Comparison of ENCODE assay signal across 9 cellular contexts in the genomic region with DNA sequence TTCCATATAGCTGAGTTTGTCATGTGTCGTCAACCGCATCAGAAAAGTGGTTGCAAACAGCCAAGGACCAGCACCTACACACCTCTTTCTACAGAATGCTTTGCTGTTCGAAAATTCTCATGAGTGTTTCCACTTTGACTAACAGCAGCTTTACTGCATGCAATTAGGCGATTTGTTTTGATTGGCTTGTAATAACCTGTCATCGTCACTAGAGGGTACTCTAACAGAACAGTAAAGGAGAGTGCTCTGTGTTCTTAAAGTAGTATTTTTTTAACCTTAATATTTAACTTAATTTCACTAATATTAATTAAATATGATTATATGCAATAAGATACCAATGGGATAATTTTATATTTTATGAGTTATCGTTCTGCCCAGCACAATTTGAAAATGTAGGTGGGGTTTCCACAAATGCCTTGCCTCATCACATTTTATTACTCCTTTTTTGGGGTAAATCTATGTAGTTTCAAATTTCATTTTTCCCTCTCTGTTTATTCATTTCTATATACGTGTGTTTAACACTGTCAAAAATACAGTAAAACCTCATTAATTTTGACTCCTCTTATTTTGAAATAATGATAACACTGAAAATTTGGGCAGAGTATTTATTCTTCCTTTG.
A peak's percentile ranks its signal among the peaks of the same experiment; 100 is the strongest.
DNase-seq lines count a peak whose midpoint lies in the region; ATAC-seq and TF ChIP-seq lines count a peak whose summit lies in the region.
"Had no signal": no experiment of that assay in that cellular context is flagged by ENCODE, and none has a peak within 500 bp of the region (broad histone marks: within the 10 kb centered on the region; RNA-seq: fewer than 3 reads in every experiment).

No MANE protein-coding gene starts in this region.

- CTCF ChIA-PET in activated B cell treated with CpG ODN at 0.5 μM for 24 hours (lab: Charles Lee) = interaction anchor here (0.9 to 1.0 kb wide), 2 partner anchors 13 to 38 kb away, joined by 3 to 4 read pairs; no protein-coding TSS in a partner anchor

- peaks cover 1% of the 10 kb centered on the region for H3K27me3 Mint-ChIP-seq in activated B cell treated with CpG ODN at 0.5 μM for 24 hours
- no peaks in the 10 kb centered on the region for H3K27me3 Mint-ChIP-seq in activated CD4-positive, alpha-beta T cell treated with anti-CD3 and anti-CD28 coated beads, Interleukin-2, amount 10 ng/mL, durations not matched to agents 24 days and 14 days

- H3K36me3 ChIP-seq in hepatocyte (replicated peaks; ENCODE audit: insufficient read depth, low read depth) (no peaks in the 10 kb centered on the region), thoracic aorta (no peaks in the 10 kb centered on the region)
- H3K36me3 ChIP-seq: SJSA1 had no signal

- ATAC-seq in GM18858 (IDR thresholded peaks at IDR 0.05; ENCODE audit: unreplicated experiment) = peak; percentile 88
- ATAC-seq in HG02981 (IDR thresholded peaks at IDR 0.05; ENCODE audit: unreplicated experiment) = peak; percentile 86
- no peak for ATAC-seq in activated B cell treated with CpG ODN at 0.5 μM for 24 hours (ENCODE audit: low read depth)
- ATAC-seq in thoracic aorta (ENCODE audit: insufficient number of reproducible peaks, low FRiP score, low read depth) = no peak

- no peaks in the 10 kb centered on the region for H4K20me1 ChIP-seq in hepatocyte (ENCODE audit: insufficient read depth, poor library complexity, severe bottlenecking)

- H3K36me3 Mint-ChIP-seq in activated B cell treated with CpG ODN at 0.5 μM for 24 hours (ENCODE audit: low read depth) = no peaks in the 10 kb centered on the region
- H3K36me3 Mint-ChIP-seq in activated CD4-positive, alpha-beta T cell treated with anti-CD3 and anti-CD28 coated beads, Interleukin-2, amount 10 ng/mL, durations not matched to agents 24 days and 14 days (ENCODE audit: low read depth) = no peaks in the 10 kb centered on the region

- no peaks in the 10 kb centered on the region for H3K4me1 Mint-ChIP-seq in activated B cell treated with CpG ODN at 0.5 μM for 24 hours
- no peaks in the 10 kb centered on the region for H3K4me1 Mint-ChIP-seq in activated CD4-positive, alpha-beta T cell treated with anti-CD3 and anti-CD28 coated beads, Interleukin-2, amount 10 ng/mL, durations not matched to agents 24 days and 14 days

- H3K9me3 ChIP-seq in hepatocyte (ENCODE audit: low read depth) (no peaks in the 10 kb centered on the region), thoracic aorta (no peaks in the 10 kb centered on the region)
- H3K9me3 ChIP-seq: SJSA1 had no signal

- no peak overlapping the region for H3K4me3 ChIP-seq in hepatocyte
- no peak overlapping the region for H3K4me3 ChIP-seq in thoracic aorta
- H3K4me3 ChIP-seq: SJSA1 had no signal

- H3K27ac ChIP-seq in C4-2B = no peak overlapping the region
- H3K27ac ChIP-seq in hepatocyte = no peak overlapping the region
- H3K27ac ChIP-seq in thoracic aorta = no peak overlapping the region
- H3K27ac ChIP-seq: SJSA1 had no signal

- H3K27me3 ChIP-seq in hepatocyte (no peaks in the 10 kb centered on the region), thoracic aorta (replicated peaks; ENCODE audit: insufficient read depth) (no peaks in the 10 kb centered on the region)
- H3K27me3 ChIP-seq: SJSA1 had no signal

- peak overlapping the region; percentile 30 for H3K4me2 ChIP-seq in hepatocyte

- no peaks in the 10 kb centered on the region for H3K9me2 ChIP-seq in hepatocyte (replicated peaks; ENCODE audit: insufficient read depth)

- intact Hi-C loops in activated B cell treated with CpG ODN at 0.5 μM for 24 hours (cut with micrococcal nuclease) = no loop called here
- intact Hi-C loops in activated CD4-positive, alpha-beta T cell treated with anti-CD3 and anti-CD28 coated beads, Interleukin-2, amount 10 ng/mL, durations not matched to agents 24 days and 14 days (cut with micrococcal nuclease) = no loop called here

- no peaks in the 10 kb centered on the region for H3K79me2 ChIP-seq in hepatocyte

- no peak overlapping the region for H3K27ac Mint-ChIP-seq in activated B cell treated with CpG ODN at 0.5 μM for 24 hours
- H3K27ac Mint-ChIP-seq in activated CD4-positive, alpha-beta T cell treated with anti-CD3 and anti-CD28 coated beads, Interleukin-2, amount 10 ng/mL, durations not matched to agents 24 days and 14 days = no peak overlapping the region

- H3K4me1 ChIP-seq in hepatocyte (ENCODE audit: insufficient read depth) (no peaks in the 10 kb centered on the region), thoracic aorta (ENCODE audit: control insufficient read depth in 1 of 2, low read depth in 2 of 2) (no peaks in the 10 kb centered on the region)
- H3K4me1 ChIP-seq: SJSA1 had no signal

- peak; percentile 66 for TF ChIP-seq CTCF in C4-2B (conservative IDR thresholded peaks at IDR 0.05)
- TF ChIP-seq CTCF in activated B cell treated with CpG ODN at 0.5 μM for 24 hours (IDR thresholded peaks at IDR 0.05) = peak; percentile 28
- TF ChIP-seq CTCF in hepatocyte (IDR thresholded peaks at IDR 0.05; ENCODE audit: poor library complexity) = peak; percentile 83
- peak; percentile 57 for TF ChIP-seq CTCF in thoracic aorta (IDR thresholded peaks at IDR 0.05)

- 3% methylated on average over 7 of the region's 7 CpGs for WGBS in hepatocyte (ENCODE audit: low lambda C conversion rate, missing lambda C conversion rate)

- DNase-seq in NCI-H1694 treated with DMSO at 0.1 percent for 48 hours (lab: John Stamatoyannopoulos, UW) = peak; percentile 82
- DNase-seq in activated B cell treated with CpG ODN at 0.5 μM for 24 hours = no peak
- peak; percentile 50 for DNase-seq in hepatocyte (ENCODE audit: low spot score)
- DNase-seq in thoracic aorta (ENCODE audit: low spot score) = no peak
- no peak for DNase-seq in activated CD4-positive, alpha-beta T cell treated with anti-CD3 and anti-CD28 coated beads, Interleukin-2, amount 10 ng/mL, durations not matched to agents 24 days and 14 days

- POLR2A ChIA-PET in activated B cell treated with CpG ODN at 0.5 μM for 24 hours (lab: Charles Lee) = no interaction called here

- peak overlapping the region; percentile 0 for H2AFZ ChIP-seq in hepatocyte

- no peaks in the 10 kb centered on the region for H3K9me3 Mint-ChIP-seq in activated B cell treated with CpG ODN at 0.5 μM for 24 hours
- no peaks in the 10 kb centered on the region for H3K9me3 Mint-ChIP-seq in activated CD4-positive, alpha-beta T cell treated with anti-CD3 and anti-CD28 coated beads, Interleukin-2, amount 10 ng/mL, durations not matched to agents 24 days and 14 days

- no peak overlapping the region for H3K4me3 Mint-ChIP-seq in activated B cell treated with CpG ODN at 0.5 μM for 24 hours
- no peak overlapping the region for H3K4me3 Mint-ChIP-seq in activated CD4-positive, alpha-beta T cell treated with anti-CD3 and anti-CD28 coated beads, Interleukin-2, amount 10 ng/mL, durations not matched to agents 24 days and 14 days

Comparison
In these comparisons a context has a peak if more than half of its experiments do, and no peak if none do; other contexts are left out.
1. CTCF ChIP-seq: peak in every context shown above with its lines; median percentile 83 in hepatocyte; 66 in C4-2B; 57 in thoracic aorta; 28 in activated B cell treated with CpG ODN at 0.5 μM for 24 hours.
2. ATAC-seq: peak in GM18858 (single experiment) and HG02981 (single experiment); none in activated B cell treated with CpG ODN at 0.5 μM for 24 hours (single experiment) and thoracic aorta (single experiment).
3. DNase-seq: peak in NCI-H1694 treated with DMSO at 0.1 percent for 48 hours (single experiment) and hepatocyte (single experiment); none in activated B cell treated with CpG ODN at 0.5 μM for 24 hours (single experiment), thoracic aorta (single experiment) and activated CD4-positive, alpha-beta T cell treated with anti-CD3 and anti-CD28 coated beads, Interleukin-2, amount 10 ng/mL, durations not matched to agents 24 days and 14 days (single experiment).